Comparison of ENCODE assay signal across 8 cellular contexts in genomic region chr6:112087916-112088315, GRCh38. TPM values are rescaled to one million over a fixed set of nuclear protein-coding genes. Genes with fewer than 3 reads are reported as not detected.
DNase-seq lines count a peak whose midpoint lies in the region; ATAC-seq and TF ChIP-seq lines count a peak whose summit lies in the region.

No MANE protein-coding gene starts in this region.

- no peaks in the 10 kb centered on the region for H3K9me3 ChIP-seq in Peyer's patch

- no peak for DNase-seq in Peyer's patch
- no peak for DNase-seq in fibroblast of villous mesenchyme (ENCODE audit: low read depth)
- no peak for DNase-seq in skeletal muscle cell (ENCODE audit: low read depth)
- no peak for DNase-seq in activated CD4-positive, alpha-beta T cell treated with anti-CD3 and anti-CD28 coated beads for 48 hours
- no peak for DNase-seq in nephron progenitor cell
- DNase-seq in NCI-H2196 treated with DMSO at 0.1 percent for 48 hours (lab: John Stamatoyannopoulos, UW; ENCODE audit: unreplicated experiment): no peak

- H3K4me1 Mint-ChIP-seq in nephron progenitor cell: peaks cover 9% of the 10 kb centered on the region

- peaks cover 16% of the 10 kb centered on the region for H3K27me3 Mint-ChIP-seq in nephron progenitor cell (ENCODE audit: low read depth, poor library complexity)

- H3K4me3 ChIP-seq in GM08714 (ENCODE audit: low read length) (peak overlapping the region; percentile 89), Peyer's patch (peak overlapping the region; percentile 60 to 73 (median 66)), fibroblast of villous mesenchyme (ENCODE audit: low read depth, low read length) (peak overlapping the region; percentile 75), skeletal muscle cell (ENCODE audit: low read depth, low read length) (peak overlapping the region; percentile 80)

- TF ChIP-seq CTCF in Peyer's patch (IDR thresholded peaks at IDR 0.05): no peak
- TF ChIP-seq CTCF in fibroblast of villous mesenchyme (IDR thresholded peaks at IDR 0.05; ENCODE audit: insufficient read depth, low read depth, low read length): no peak
- TF ChIP-seq CTCF in nephron progenitor cell (IDR thresholded peaks at IDR 0.05): no peak

- peaks cover 0 to 5% (median 0%) of the 10 kb centered on the region in 4 donors for H3K4me1 ChIP-seq in Peyer's patch

- no peak overlapping the region for H3K4me3 Mint-ChIP-seq in nephron progenitor cell

- H3K9me3 Mint-ChIP-seq in nephron progenitor cell: no peaks in the 10 kb centered on the region

- no peaks in the 10 kb centered on the region for H3K27me3 ChIP-seq in Peyer's patch

- H3K36me3 ChIP-seq in Peyer's patch: peaks cover 0 to 8% (median 0%) of the 10 kb centered on the region in 3 donors

- H3K36me3 Mint-ChIP-seq in nephron progenitor cell (ENCODE audit: low read depth): peaks cover 17% of the 10 kb centered on the region

- peak overlapping the region; percentile 74 to 81 (median 76) for H3K27ac ChIP-seq in Peyer's patch

- no peak overlapping the region for H3K27ac Mint-ChIP-seq in nephron progenitor cell

- no peak for ATAC-seq in GM18520 (IDR thresholded peaks at IDR 0.05; ENCODE audit: unreplicated experiment)

- no peak for TF ChIP-seq POLR2A in Peyer's patch (IDR thresholded peaks at IDR 0.05)

RNA-seq across cellular contexts. Expression of gene FAM229B, which starts 0.5 kb away (rescaled TPM):
- 10 to 100 TPM in 1 of 4 donors, 1 to 10 TPM in 2, not detected in 1; 1.2 to 13.2 (median 2.9) TPM for total RNA-seq in Peyer's patch
- 8.6 and 18.0 TPM in 2 replicates for total RNA-seq in fibroblast of villous mesenchyme

RNA-seq across cellular contexts. Expression of gene TUBE1, which starts 0.6 kb away (rescaled TPM):
- 10 to 100 TPM; 20.1 to 46.2 (median 24.9) TPM for total RNA-seq in Peyer's patch
- 31.5 and 38.7 TPM in 2 replicates for total RNA-seq in fibroblast of villous mesenchyme

RNA-seq across cellular contexts. Expression of gene CCN6, which starts 34.0 kb away (rescaled TPM):
- total RNA-seq in Peyer's patch (not detected), fibroblast of villous mesenchyme (not detected in 2 replicates)
